Comparison of ENCODE assay signal across 8 cellular contexts in the genomic region with DNA sequence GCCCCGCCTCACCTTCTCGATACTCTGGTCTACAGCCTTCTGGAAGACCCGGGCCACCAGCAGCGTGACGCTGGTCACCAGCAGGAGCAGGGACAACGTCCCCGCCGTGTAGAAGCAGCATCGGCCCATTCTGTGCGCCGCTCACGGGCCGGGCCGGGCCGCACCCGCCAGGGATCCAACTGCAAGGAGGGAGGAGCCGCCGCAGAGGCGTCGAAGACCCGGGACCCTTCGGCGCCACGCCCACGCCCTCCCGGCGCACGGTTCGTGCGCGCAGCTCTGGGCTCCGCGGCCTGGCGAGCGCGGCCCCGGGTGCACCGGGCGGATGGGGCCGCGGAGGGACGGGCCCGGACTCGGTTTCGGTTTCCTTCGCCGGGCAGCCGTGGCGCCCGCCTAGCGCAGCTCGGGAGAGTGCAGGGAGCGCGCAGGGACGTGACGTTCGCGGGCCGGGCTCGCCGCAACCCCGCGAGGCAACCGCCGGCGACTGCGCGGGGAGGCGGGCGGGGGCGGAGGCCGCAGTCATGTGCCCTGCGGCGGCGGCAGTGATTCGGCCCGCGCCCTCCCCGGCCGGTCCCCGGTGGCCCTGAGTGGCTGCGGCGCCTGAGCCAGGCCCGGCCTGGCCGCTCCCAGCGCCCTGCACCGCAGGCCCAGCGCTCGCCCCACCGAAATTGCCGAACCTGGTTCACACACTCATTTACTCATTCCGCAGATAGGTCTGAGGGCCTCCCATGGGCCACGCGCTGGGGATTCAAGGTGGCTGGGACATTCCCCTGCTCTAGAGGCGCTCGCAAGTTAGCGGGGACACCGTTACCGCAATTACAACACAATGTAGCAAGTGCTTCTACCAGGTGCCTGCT. TPM values are rescaled to one million over a fixed set of nuclear protein-coding genes. Genes with fewer than 3 reads are reported as not detected.
DNase-seq lines count a peak whose midpoint lies in the region; ATAC-seq lines count a peak whose summit lies in the region.

A gene with protein sequence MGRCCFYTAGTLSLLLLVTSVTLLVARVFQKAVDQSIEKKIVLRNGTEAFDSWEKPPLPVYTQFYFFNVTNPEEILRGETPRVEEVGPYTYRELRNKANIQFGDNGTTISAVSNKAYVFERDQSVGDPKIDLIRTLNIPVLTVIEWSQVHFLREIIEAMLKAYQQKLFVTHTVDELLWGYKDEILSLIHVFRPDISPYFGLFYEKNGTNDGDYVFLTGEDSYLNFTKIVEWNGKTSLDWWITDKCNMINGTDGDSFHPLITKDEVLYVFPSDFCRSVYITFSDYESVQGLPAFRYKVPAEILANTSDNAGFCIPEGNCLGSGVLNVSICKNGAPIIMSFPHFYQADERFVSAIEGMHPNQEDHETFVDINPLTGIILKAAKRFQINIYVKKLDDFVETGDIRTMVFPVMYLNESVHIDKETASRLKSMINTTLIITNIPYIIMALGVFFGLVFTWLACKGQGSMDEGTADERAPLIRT (minus strand): TSS at position 410 of the 854 bp plus-strand sequence. CDS start 281 bp downstream, at position 129.

- peak; percentile 73 to 74 for DNase-seq in NCI-H187 (lab: John Stamatoyannopoulos, UW)
- DNase-seq in NCI-H187 treated with DMSO at 0.1 percent for 48 hours (lab: John Stamatoyannopoulos, UW): no peak
- peak; percentile 66 for DNase-seq in NCI-H2029 (lab: John Stamatoyannopoulos, UW)
- peak; percentile 87 for DNase-seq in UCSD-AML1 (lab: John Stamatoyannopoulos, UW; ENCODE audit: unreplicated experiment)
- DNase-seq in brain pericyte (ENCODE audit: low read depth, low spot score): peak; percentile 39

- peak within 1 kb of the TSS; percentile 97 for H3K27ac ChIP-seq in skeletal muscle tissue (ENCODE audit: low read depth, low read length)

- H3K9me3 ChIP-seq in iPS-18c (ENCODE audit: control insufficient read depth, insufficient read depth, low read length) (no peaks in the 10 kb centered on the region), skeletal muscle tissue (ENCODE audit: control insufficient read depth in 3 of 3, low read length in 3 of 3) (no peaks in the 10 kb centered on the region)

- H3K4me3 ChIP-seq in iPS-18c (ENCODE audit: insufficient read depth, low read depth, low read length) (peak within 1 kb of the TSS; percentile 82), skeletal muscle tissue (ENCODE audit: low read length in 3 of 3) (peak within 1 kb of the TSS; percentile 94 to 99 (median 98))

- H3K36me3 ChIP-seq in skeletal muscle tissue (ENCODE audit: control insufficient read depth in 3 of 3, insufficient read depth in 3 of 3, low read length in 3 of 3): no peaks in the 10 kb centered on the region

- peaks cover 75 to 92% (median 83%) of the 10 kb centered on the region in 3 donors for H3K4me1 ChIP-seq in skeletal muscle tissue (ENCODE audit: control insufficient read depth in 3 of 3, insufficient read depth in 3 of 3, low read length in 3 of 3)

- no peaks in the 10 kb centered on the region for H3K27me3 ChIP-seq in skeletal muscle tissue (ENCODE audit: control insufficient read depth in 3 of 3, insufficient read depth in 3 of 3, low read length in 3 of 3)

- ATAC-seq in HG02852 (IDR thresholded peaks at IDR 0.05; ENCODE audit: unreplicated experiment): peak; percentile 72

- peak within 1 kb of the TSS; percentile 95 to 98 (median 97) for H3K9ac ChIP-seq in skeletal muscle tissue (ENCODE audit: low read depth in 1 of 3, low read length in 3 of 3)

RNA-seq across cellular contexts. Expression of the gene that starts here (rescaled TPM):
- total RNA-seq in skeletal muscle tissue: 125 TPM
